Comparison of ENCODE assay signal across 10 cellular contexts in genomic region chr21:45011911-45012660, GRCh38.
DNase-seq lines count a peak whose midpoint lies in the region; ATAC-seq and TF ChIP-seq lines count a peak whose summit lies in the region.
"Had no signal": no experiment of that assay in that cellular context is flagged by ENCODE, and none has a peak within 500 bp of the region (broad histone marks: within the 10 kb centered on the region; RNA-seq: fewer than 3 reads in every experiment).

No MANE protein-coding gene starts in this region.

- DNase-seq in ELR (ENCODE audit: low read depth) (peak; percentile 98), RWPE2 (ENCODE audit: low spot score) (peak; percentile 92), foreskin keratinocyte (peak; percentile 96 to 98), renal cortical epithelial cell (ENCODE audit: low read depth) (peak; percentile 87), DMS53 treated with DMSO at 0.1 percent for 48 hours (lab: John Stamatoyannopoulos, UW; ENCODE audit: unreplicated experiment) (no peak)
- no peak for DNase-seq in activated CD8-positive, alpha-beta memory T cell treated with anti-CD3 and anti-CD28 coated beads, Interleukin-2, amount 50 U/mL, for 48 hours
- DNase-seq: midbrain, NCI-H1048 had no signal

- H3K4me1 ChIP-seq in RWPE2 (ENCODE audit: insufficient read depth, poor library complexity, severe bottlenecking) (peaks cover 32% of the 10 kb centered on the region), foreskin keratinocyte (peaks cover 30% of the 10 kb centered on the region)

- H3K27me3 ChIP-seq in RWPE2 (ENCODE audit: insufficient read depth, poor library complexity, severe bottlenecking) (no peaks in the 10 kb centered on the region), foreskin keratinocyte (no peaks in the 10 kb centered on the region)

- TF ChIP-seq CTCF in RWPE2 (IDR thresholded peaks at IDR 0.05; ENCODE audit: poor library complexity, severe bottlenecking) (peak; percentile 33), foreskin keratinocyte (conservative IDR thresholded peaks at IDR 0.05) (no peak)

- no peak overlapping the region for H3K4me3 ChIP-seq in RWPE2 (ENCODE audit: severe bottlenecking)

- H3K27ac ChIP-seq in RWPE2 (ENCODE audit: poor library complexity, severe bottlenecking): peak overlapping the region; percentile 95
- H3K27ac ChIP-seq in foreskin keratinocyte: peak overlapping the region; percentile 46

- ATAC-seq in RWPE2 (ENCODE audit: low read depth): peak; percentile 92
- peak; percentile 87 for ATAC-seq in foreskin keratinocyte
- ATAC-seq in HG03565 (IDR thresholded peaks at IDR 0.05; ENCODE audit: unreplicated experiment): no peak
- ATAC-seq in HG02763 (IDR thresholded peaks at IDR 0.05; ENCODE audit: unreplicated experiment): no peak

- no peaks in the 10 kb centered on the region for H3K36me3 ChIP-seq in RWPE2 (ENCODE audit: low read depth)

- H3K9me3 ChIP-seq in RWPE2 (ENCODE audit: severe bottlenecking): no peaks in the 10 kb centered on the region

Comparison
In these comparisons a context has a peak if more than half of its experiments do, and no peak if none do; other contexts are left out.
1. DNase-seq: peak in ELR (single experiment), RWPE2 (single experiment), foreskin keratinocyte (2 of 2) and renal cortical epithelial cell (single experiment); none in activated CD8-positive, alpha-beta memory T cell treated with anti-CD3 and anti-CD28 coated beads, Interleukin-2, amount 50 U/mL, for 48 hours (single experiment) and DMS53 treated with DMSO at 0.1 percent for 48 hours (single experiment).
2. ATAC-seq: peak in RWPE2 (single experiment) and foreskin keratinocyte (single experiment); none in HG03565 (single experiment) and HG02763 (single experiment).